Comparison of ENCODE assay signal across 8 cellular contexts in genomic region chr7:32347244-32347828, GRCh38.
DNase-seq lines count a peak whose midpoint lies in the region; ATAC-seq and TF ChIP-seq lines count a peak whose summit lies in the region.

No MANE protein-coding gene starts in this region.

- H3K27me3 ChIP-seq in iPS DF 6.9 (ENCODE audit: control insufficient read depth, insufficient read depth, low read length), result no peaks in the 10 kb centered on the region
- H3K27me3 ChIP-seq in tibial nerve, result no peaks in the 10 kb centered on the region

- WGBS in iPS DF 6.9 (ENCODE audit: insufficient coverage, insufficient read length), result no CpG with 5 or more reads among the region's 2 CpGs
- 76 to 86% methylated on average over 2 of the region's 2 CpGs for WGBS in tibial nerve, 2 donors

- TF ChIP-seq CTCF in tibial nerve (IDR thresholded peaks at IDR 0.05), result peak; percentile 56 to 82 (median 69)

- no peak overlapping the region for H3K27ac ChIP-seq in iPS DF 6.9 (ENCODE audit: low read length)
- no peak overlapping the region for H3K27ac ChIP-seq in tibial nerve

- no peak for TF ChIP-seq POLR2A in tibial nerve (IDR thresholded peaks at IDR 0.05)

- no peaks in the 10 kb centered on the region; the same call in 1 of the 2 replicates for H3K9me3 ChIP-seq in iPS DF 6.9 (ENCODE audit: control insufficient read depth, insufficient read depth, low read length)
- H3K9me3 ChIP-seq in tibial nerve, result no peaks in the 10 kb centered on the region

- H3K4me3 ChIP-seq in iPS DF 6.9 (ENCODE audit: low read length), result no peak overlapping the region
- H3K4me3 ChIP-seq in tibial nerve, result no peak overlapping the region

- H3K4me1 ChIP-seq in iPS DF 6.9 (ENCODE audit: control insufficient read depth, insufficient read depth, low read length), result no peaks in the 10 kb centered on the region
- H3K4me1 ChIP-seq in tibial nerve, result no peaks in the 10 kb centered on the region

- DNase-seq in NCI-H2029 (lab: John Stamatoyannopoulos, UW) (peak; percentile 3), NCI-H2029 treated with DMSO at 0.1 percent for 48 hours (lab: John Stamatoyannopoulos, UW) (no peak), SW480 (ENCODE audit: low spot score) (peak; percentile 36), iPS DF 6.9 (ENCODE audit: low read depth, low spot score) (peak; percentile 11), tibial nerve (ENCODE audit: low spot score in 2 of 2) (peak in 1 of 2 donors; percentile 51), activated gamma-delta T cell (lab: John Stamatoyannopoulos, UW) (no peak), NCI-H1417 treated with DMSO at 0.1 percent for 48 hours (lab: John Stamatoyannopoulos, UW) (no peak)

- no peak for TF ChIP-seq EP300 in tibial nerve (IDR thresholded peaks at IDR 0.05)

- H3K36me3 ChIP-seq in iPS DF 6.9 (ENCODE audit: control insufficient read depth, insufficient read depth, low read length) (no peaks in the 10 kb centered on the region), tibial nerve (no peaks in the 10 kb centered on the region)

- ATAC-seq in HG02884 (IDR thresholded peaks at IDR 0.05; ENCODE audit: unreplicated experiment), result peak; percentile 69

Comparison
In these comparisons a context has a peak if more than half of its experiments do, and no peak if none do; other contexts are left out.
1. DNase-seq: peak in NCI-H2029 (single experiment), SW480 (single experiment) and iPS DF 6.9 (single experiment); none in NCI-H2029 treated with DMSO at 0.1 percent for 48 hours (single experiment), activated gamma-delta T cell (single experiment) and NCI-H1417 treated with DMSO at 0.1 percent for 48 hours (single experiment).